8 cellular contexts compared by ENCODE assay signal in genomic region chr3:120450261-120450913, GRCh38. TPM values are rescaled to one million over a fixed set of nuclear protein-coding genes. Genes with fewer than 3 reads are reported as not detected.
A peak's percentile ranks its signal among the peaks of the same experiment; 100 is the strongest.
DNase-seq lines count a peak whose midpoint lies in the region; ATAC-seq lines count a peak whose summit lies in the region.

No MANE protein-coding gene starts in this region.

- H3K4me1 Mint-ChIP-seq in activated T-cell treated with anti-CD3 and anti-CD28 coated beads, Interleukin-2, amount 50 U/mL, for 72 hours (ENCODE audit: low read depth), result peaks cover 9% of the 10 kb centered on the region

- H3K36me3 ChIP-seq in HUES64 (ENCODE audit: insufficient read depth, low read length) (peaks cover 19% of the 10 kb centered on the region), trophoblast cell (ENCODE audit: control insufficient read depth in 1 of 2, insufficient read depth in 2 of 2, low read length in 2 of 2) (peaks cover 8 to 11% of the 10 kb centered on the region in 2 experiments)

- intact Hi-C loops in head of caudate nucleus (cut with DNase I), result no loop called here

- H4K12ac ChIP-seq in trophoblast cell (ENCODE audit: low read depth, low read length), result peak overlapping the region; percentile 87

- H2AK5ac ChIP-seq in trophoblast cell (ENCODE audit: low read length), result peak overlapping the region; percentile 41

- H3K18ac ChIP-seq in trophoblast cell (ENCODE audit: low read length), result peak overlapping the region; percentile 97

- peaks cover 2% of the 10 kb centered on the region in 2 donors for H3K36me3 Mint-ChIP-seq in activated T-cell treated with anti-CD3 and anti-CD28 coated beads, Interleukin-2, amount 50 U/mL, for 72 hours (ENCODE audit: insufficient read depth in 2 of 2)

- peak overlapping the region; percentile 94 for H3K4ac ChIP-seq in trophoblast cell (ENCODE audit: low read depth, low read length)

- H3K27me3 Mint-ChIP-seq in activated T-cell treated with anti-CD3 and anti-CD28 coated beads, Interleukin-2, amount 50 U/mL, for 72 hours (ENCODE audit: low read depth), result peaks cover 61% of the 10 kb centered on the region

- H3K4me3 ChIP-seq in HUES64 (ENCODE audit: low read length) (peak overlapping the region; percentile 81), trophoblast cell (ENCODE audit: low read depth, low read length) (peak overlapping the region; percentile 79)

- peak overlapping the region; percentile 91 for H2BK120ac ChIP-seq in trophoblast cell (ENCODE audit: insufficient read depth, low read length, poor library complexity)

- H2AFZ ChIP-seq in trophoblast cell (ENCODE audit: insufficient read depth, low read length, poor library complexity), result peak overlapping the region; percentile 94

- H3K4me2 ChIP-seq in trophoblast cell (ENCODE audit: low read length), result peak overlapping the region; percentile 90

- under 1% methylated on average over 66 of the region's 66 CpGs for WGBS in HUES64
- WGBS in trophoblast cell (ENCODE audit: extremely low coverage, insufficient coverage, insufficient read length), result no CpG with 5 or more reads among the region's 66 CpGs

- H3K27ac Mint-ChIP-seq in activated T-cell treated with anti-CD3 and anti-CD28 coated beads, Interleukin-2, amount 50 U/mL, for 72 hours, result no peak overlapping the region

- H3K9me3 Mint-ChIP-seq in activated T-cell treated with anti-CD3 and anti-CD28 coated beads, Interleukin-2, amount 50 U/mL, for 72 hours, result no peaks in the 10 kb centered on the region

- peak overlapping the region; percentile 82 to 87 for H3K4me3 Mint-ChIP-seq in activated T-cell treated with anti-CD3 and anti-CD28 coated beads, Interleukin-2, amount 50 U/mL, for 72 hours

- no peak overlapping the region for H3K23ac ChIP-seq in trophoblast cell (ENCODE audit: low read length)

- no peak overlapping the region for H2BK12ac ChIP-seq in trophoblast cell (ENCODE audit: low read length)

- peaks cover 17% of the 10 kb centered on the region for H3K79me1 ChIP-seq in trophoblast cell (ENCODE audit: low read length)

- H3K9ac ChIP-seq in HUES64 (ENCODE audit: low read depth, low read length) (peak overlapping the region; percentile 89), trophoblast cell (ENCODE audit: low read length) (peak overlapping the region; percentile 94)

- peak overlapping the region; percentile 82 for H4K8ac ChIP-seq in trophoblast cell (ENCODE audit: low read depth, low read length)

- H3K79me2 ChIP-seq in trophoblast cell (ENCODE audit: control insufficient read depth, insufficient read depth, low read length, poor library complexity), result peaks cover 19% of the 10 kb centered on the region

- H3K9me3 ChIP-seq in HUES64 (ENCODE audit: insufficient read depth, low read depth, low read length) (peaks cover 7% of the 10 kb centered on the region; the same call in 1 of the 2 replicates), trophoblast cell (ENCODE audit: insufficient read depth, low read depth, low read length) (no peaks in the 10 kb centered on the region)

- peak overlapping the region; percentile 97 for H4K91ac ChIP-seq in trophoblast cell (ENCODE audit: low read depth, low read length)

- peak; percentile 49 for DNase-seq in ELR (ENCODE audit: low read depth)
- peak; percentile 5 to 18 for DNase-seq in activated T-cell treated with anti-CD3 and anti-CD28 coated beads, Interleukin-2, amount 50 U/mL, for 72 hours
- DNase-seq in head of caudate nucleus, result peak in 34 of 42 donors; percentile 5 to 53 (median 19)
- DNase-seq in trophoblast cell, result peak in 1 of 2 donors; percentile 52

- H3K4me1 ChIP-seq in HUES64 (ENCODE audit: insufficient read depth, low read length) (peaks cover 37% of the 10 kb centered on the region), trophoblast cell (ENCODE audit: control insufficient read depth in 1 of 2, insufficient read depth in 2 of 2, low read length in 2 of 2) (peaks cover 13 to 15% of the 10 kb centered on the region in 2 experiments)

- peak; percentile 63 to 66 for ATAC-seq in activated T-cell treated with anti-CD3 and anti-CD28 coated beads, Interleukin-2, amount 50 U/mL, for 72 hours (replicated peaks in 1 of 2)
- ATAC-seq in GM18858 (IDR thresholded peaks at IDR 0.05; ENCODE audit: unreplicated experiment) (no peak), GM18909 (IDR thresholded peaks at IDR 0.05; ENCODE audit: poor library complexity, unreplicated experiment) (no peak), GM18520 (IDR thresholded peaks at IDR 0.05; ENCODE audit: unreplicated experiment) (no peak)

- H3K27me3 ChIP-seq in HUES64 (ENCODE audit: insufficient read depth, low read length) (no peaks in the 10 kb centered on the region), trophoblast cell (ENCODE audit: insufficient read depth, low read length) (no peaks in the 10 kb centered on the region)

- peak overlapping the region; percentile 95 for H3K14ac ChIP-seq in trophoblast cell (ENCODE audit: low read length)

- peak overlapping the region; percentile 89 for H2BK5ac ChIP-seq in trophoblast cell (ENCODE audit: low read depth, low read length, poor library complexity)

- H3K27ac ChIP-seq in HUES64 (ENCODE audit: low read depth, low read length) (peak overlapping the region; percentile 74), trophoblast cell (ENCODE audit: low read depth, low read length) (peak overlapping the region; percentile 87)

RNA-seq across cellular contexts. Expression of gene FSTL1, which starts 0.4 kb away (rescaled TPM):
- polyA plus RNA-seq in HUES64 (2013, experiment 1 of 2), result 142 TPM
- 186 TPM for polyA plus RNA-seq in HUES64 (2013, experiment 2 of 2)
- total RNA-seq in activated T-cell treated with anti-CD3 and anti-CD28 coated beads, Interleukin-2, amount 50 U/mL, for 72 hours, result 1 to 10 TPM; 1.3 to 1.7 TPM
- polyA plus RNA-seq in trophoblast cell (2013), result 507 and 510 TPM in 2 replicates

Comparison
In these comparisons a context has a peak if more than half of its experiments do, and no peak if none do; other contexts are left out.
1. ATAC-seq: peak in activated T-cell treated with anti-CD3 and anti-CD28 coated beads, Interleukin-2, amount 50 U/mL, for 72 hours (2 of 2); none in GM18858 (single experiment), GM18909 (single experiment) and GM18520 (single experiment).